Comparison of ENCODE assay signal across 17 cellular contexts in the genomic region with DNA sequence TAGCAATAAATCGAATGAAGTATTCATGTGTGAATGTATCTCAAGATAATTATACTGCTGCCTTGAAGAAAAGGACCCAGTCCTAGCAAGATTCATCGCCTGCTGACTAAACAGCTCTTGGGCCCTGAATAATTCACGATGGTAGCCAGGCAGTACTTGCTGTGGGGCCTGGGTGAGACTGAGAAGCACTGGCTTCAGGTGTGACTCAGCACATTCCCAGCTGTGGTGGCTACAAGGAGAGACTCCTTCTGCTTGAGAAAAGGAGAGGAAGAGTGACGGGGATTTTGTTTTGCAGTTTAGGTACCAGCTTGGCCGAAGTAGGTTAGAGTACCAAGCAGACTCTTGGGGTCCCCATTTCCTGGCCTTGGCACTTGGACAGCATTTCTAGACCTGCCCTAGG. TPM values are rescaled to one million over a fixed set of nuclear protein-coding genes. Genes with fewer than 3 reads are reported as not detected.
DNase-seq lines count a peak whose midpoint lies in the region; ATAC-seq and TF ChIP-seq lines count a peak whose summit lies in the region.
"Had no signal": no experiment of that assay in that cellular context is flagged by ENCODE, and none has a peak within 500 bp of the region (broad histone marks: within the 10 kb centered on the region; RNA-seq: fewer than 3 reads in every experiment).

No MANE protein-coding gene starts in this region.

- no peak overlapping the region for H3K4me2 ChIP-seq in mammary epithelial cell (ENCODE audit: insufficient read depth, low read depth, low read length)
- H3K4me2 ChIP-seq: BLaER1 treated with 17β-estradiol and CSF1 and Interleukin-3, amounts not matched to agents 10 nM and 100 nM had no signal

- no peak overlapping the region for H3K27ac ChIP-seq in mammary epithelial cell (ENCODE audit: insufficient read depth, low read depth, low read length)
- H3K27ac ChIP-seq: BLaER1 treated with 17β-estradiol and CSF1 and Interleukin-3, amounts not matched to agents 10 nM and 100 nM; colonic mucosa; gastroesophageal sphincter; psoas muscle had no signal

- H3K9me3 ChIP-seq in mammary epithelial cell (replicated peaks; ENCODE audit: insufficient read depth, low read length): no peaks in the 10 kb centered on the region
- H3K9me3 ChIP-seq: colonic mucosa, gastroesophageal sphincter, psoas muscle had no signal

- H4K20me1 ChIP-seq in mammary epithelial cell (ENCODE audit: insufficient read depth, low read length): no peaks in the 10 kb centered on the region
- H4K20me1 ChIP-seq: BLaER1 treated with 17β-estradiol and CSF1 and Interleukin-3, amounts not matched to agents 10 nM and 100 nM had no signal

- no peak overlapping the region for H3K4me3 ChIP-seq in mammary epithelial cell (replicated peaks in 1 of 3; ENCODE audit: insufficient read depth in 1 of 3, low read depth in 2 of 3, low read length in 3 of 3)
- H3K4me3 ChIP-seq: BLaER1 treated with 17β-estradiol and CSF1 and Interleukin-3, amounts not matched to agents 10 nM and 100 nM; colonic mucosa; gastroesophageal sphincter; psoas muscle had no signal

- dilution Hi-C loops in mammary epithelial cell (cut with HindIII; ENCODE audit: low sequenced_read_pairs): no loop called here

- in situ Hi-C loops in mammary epithelial cell (cut with MboI; ENCODE audit: low sequenced_read_pairs in 2 of 2): no loop called here

- no peaks in the 10 kb centered on the region for H3K27me3 ChIP-seq in mammary epithelial cell (ENCODE audit: insufficient read depth, low read length)
- H3K27me3 ChIP-seq: BLaER1 treated with 17β-estradiol and CSF1 and Interleukin-3, amounts not matched to agents 10 nM and 100 nM; colonic mucosa; gastroesophageal sphincter had no signal

- peak overlapping the region; percentile 82 for H2AFZ ChIP-seq in mammary epithelial cell (ENCODE audit: low read depth, low read length)

- H3K36me3 ChIP-seq in mammary epithelial cell (ENCODE audit: insufficient read depth, low read length): no peaks in the 10 kb centered on the region
- H3K36me3 ChIP-seq: BLaER1 treated with 17β-estradiol and CSF1 and Interleukin-3, amounts not matched to agents 10 nM and 100 nM; colonic mucosa; gastroesophageal sphincter had no signal

- no peak overlapping the region for H3K9ac ChIP-seq in mammary epithelial cell (ENCODE audit: insufficient read depth, low read length)
- H3K9ac ChIP-seq: BLaER1 treated with 17β-estradiol and CSF1 and Interleukin-3, amounts not matched to agents 10 nM and 100 nM had no signal

- BruUV-seq in mammary epithelial cell (replicated peaks; lab: Mats Ljungman, UMichigan): no TSS peak

- 67% methylated on average over 3 of the region's 5 CpGs for WGBS in mammary epithelial cell (ENCODE audit: low coverage, missing lambda C conversion rate)

- intact Hi-C loops in mammary epithelial cell (cut with micrococcal nuclease): no loop called here

- TF ChIP-seq CTCF in mammary epithelial cell (conservative IDR thresholded peaks at IDR 0.05 in 1 of 2, IDR thresholded peaks at IDR 0.05 in 1 of 2; ENCODE audit: extremely low read depth in 1 of 2, insufficient read depth in 1 of 2, low read depth in 1 of 2, low read length in 2 of 2): no peak

- no peaks in the 10 kb centered on the region for H3K79me2 ChIP-seq in mammary epithelial cell (ENCODE audit: insufficient read depth, low read length)

- peak; percentile 88 for DNase-seq in Daoy (ENCODE audit: low read depth)
- DNase-seq in M059J (ENCODE audit: low read depth): peak; percentile 92
- peak; percentile 43 for DNase-seq in mammary epithelial cell
- DNase-seq in kidney tubule cell (ENCODE audit: low spot score): peak; percentile 79
- DNase-seq in NCI-H187 (lab: John Stamatoyannopoulos, UW): no peak
- DNase-seq in NCI-H748 (lab: John Stamatoyannopoulos, UW; ENCODE audit: unreplicated experiment): no peak
- no peak for DNase-seq in putamen (ENCODE audit: low spot score)
- DNase-seq: activated CD8-positive, alpha-beta T cell treated with anti-CD3 and anti-CD28 coated beads, Interleukin-2, amount 10 ng/mL, durations not matched to agents 7 days and 5 days; colonic mucosa; NCI-H2107; psoas muscle; stimulated activated naive CD8-positive, alpha-beta T cell treated with anti-CD3 and anti-CD28 coated beads, Interleukin-15, amount 100 ng/mL, for 72 hours had no signal

- no peaks in the 10 kb centered on the region for H3K4me1 ChIP-seq in mammary epithelial cell (ENCODE audit: insufficient read depth, low read length)
- H3K4me1 ChIP-seq: BLaER1 treated with 17β-estradiol and CSF1 and Interleukin-3, amounts not matched to agents 10 nM and 100 nM; colonic mucosa; gastroesophageal sphincter; psoas muscle had no signal

- no peak for ATAC-seq in GM18870 (IDR thresholded peaks at IDR 0.05; ENCODE audit: unreplicated experiment)
- ATAC-seq: activated CD8-positive, alpha-beta T cell treated with anti-CD3 and anti-CD28 coated beads, Interleukin-2, amount 10 ng/mL, durations not matched to agents 7 days and 5 days; gastroesophageal sphincter; psoas muscle; stimulated activated naive CD8-positive, alpha-beta T cell treated with anti-CD3 and anti-CD28 coated beads, Interleukin-15, amount 100 ng/mL, for 72 hours had no signal

- CTCF ChIA-PET in mammary epithelial cell (lab: Charles Lee; ENCODE audit: low non-redundant PET): interaction anchor here (0.6 kb wide), 1 partner anchor 1360 kb away, joined by 5 read pairs; no protein-coding TSS in a partner anchor

RNA-seq across cellular contexts. Expression of a gene that starts 47.6 kb away (rescaled TPM):
- not detected in 2 replicates for total RNA-seq in Daoy (2014; rRNA removed; shearing (Covaris generic))
- 0.22 TPM in 1 of 2 replicates, not detected in the other for total RNA-seq in M059J (2014; rRNA removed; shearing (Covaris generic))
- total RNA-seq in mammary epithelial cell: not detected
- polyA plus RNA-seq in mammary epithelial cell: not detected
- polyA minus RNA-seq in mammary epithelial cell: not detected
- total RNA-seq: activated CD8-positive, alpha-beta T cell treated with anti-CD3 and anti-CD28 coated beads, Interleukin-2, amount 10 ng/mL, durations not matched to agents 7 days and 5 days; colonic mucosa; gastroesophageal sphincter; liver; psoas muscle; T-helper 2 cell treated with Interferon-gamma antibody and Interleukin-4, amounts not matched to agents 100 ng/mL and 5 ng/mL, for 36 hours had no signal
- polyA plus RNA-seq: liver, psoas muscle had no signal

Comparison
In these comparisons a context has a peak if more than half of its experiments do, and no peak if none do; other contexts are left out.
1. DNase-seq: peak in Daoy (single experiment), M059J (single experiment), mammary epithelial cell (single experiment) and kidney tubule cell (single experiment); none in NCI-H187 (0 of 2), NCI-H748 (single experiment) and putamen (single experiment).